Comparison of ENCODE assay signal across 1 cellular context in genomic region chr11:76233936-76234703, GRCh38.
TF ChIP-seq lines count a peak whose summit lies in the region.

No MANE protein-coding gene starts in this region.

TF ChIP-seq in K562, 482 proteins besides CTCF, POLR2A, EP300 and RAD21 (continued from another document):
- TF ChIP-seq STAT6 (CRISPR knock-in tag; IDR thresholded peaks at IDR 0.05) (0 out of 2 replicates have a peak, but pooled peaks have one; percentile 20), TBP (optimal IDR thresholded peaks at IDR 0.05; ENCODE audit: low read depth, low read length) (peak; percentile 18), ZNF740 (CRISPR knock-in tag; IDR thresholded peaks at IDR 0.05) (0 out of 2 replicates have a peak, but pooled peaks have one; percentile 64), ZNF740 (tag; IDR thresholded peaks at IDR 0.05) (no peak), NFXL1 (CRISPR knock-in tag; IDR thresholded peaks at IDR 0.05) (no peak), FOXM1 (IDR thresholded peaks at IDR 0.05; ENCODE audit: low read depth) (no peak), FOXM1 (CRISPR knock-in tag; IDR thresholded peaks at IDR 0.05; ENCODE audit: low read depth) (0 out of 2 replicates have a peak, but pooled peaks have one; percentile 14), RCOR1 (IDR thresholded peaks at IDR 0.05; ENCODE audit: borderline replicate concordance in 1 of 2, low read depth in 2 of 2, low read length in 2 of 2) (0 out of 4 replicates have a peak, but pooled peaks of 1 of the 2 experiments have one; percentile 8), YY1 (IDR thresholded peaks at IDR 0.05; ENCODE audit: borderline replicate concordance in 1 of 3, control insufficient read depth in 1 of 3, extremely low read depth in 1 of 3, insufficient read depth in 3 of 3, insufficient read length in 1 of 3, insufficient replicate concordance in 2 of 3, low read depth in 1 of 3, low read length in 2 of 3) (peak in 2 of 3 experiments; percentile 17 to 68), ZFX (CRISPR knock-in tag; IDR thresholded peaks at IDR 0.05) (peak; percentile 1; the same call in 1 of the 2 replicates), TRIM28 (IDR thresholded peaks at IDR 0.05) (no peak), KAT2B (IDR thresholded peaks at IDR 0.05; ENCODE audit: low read depth, low read length) (no peak), HNRNPK (IDR thresholded peaks at IDR 0.05; ENCODE audit: low read depth, low read length, poor library complexity, severe bottlenecking) (no peak), VEZF1 (CRISPR knock-in tag; IDR thresholded peaks at IDR 0.05) (peak; percentile 49), ERF (CRISPR knock-in tag; IDR thresholded peaks at IDR 0.05) (no peak)
